Comparison of ENCODE assay signal across 21 cellular contexts in the genomic region with DNA sequence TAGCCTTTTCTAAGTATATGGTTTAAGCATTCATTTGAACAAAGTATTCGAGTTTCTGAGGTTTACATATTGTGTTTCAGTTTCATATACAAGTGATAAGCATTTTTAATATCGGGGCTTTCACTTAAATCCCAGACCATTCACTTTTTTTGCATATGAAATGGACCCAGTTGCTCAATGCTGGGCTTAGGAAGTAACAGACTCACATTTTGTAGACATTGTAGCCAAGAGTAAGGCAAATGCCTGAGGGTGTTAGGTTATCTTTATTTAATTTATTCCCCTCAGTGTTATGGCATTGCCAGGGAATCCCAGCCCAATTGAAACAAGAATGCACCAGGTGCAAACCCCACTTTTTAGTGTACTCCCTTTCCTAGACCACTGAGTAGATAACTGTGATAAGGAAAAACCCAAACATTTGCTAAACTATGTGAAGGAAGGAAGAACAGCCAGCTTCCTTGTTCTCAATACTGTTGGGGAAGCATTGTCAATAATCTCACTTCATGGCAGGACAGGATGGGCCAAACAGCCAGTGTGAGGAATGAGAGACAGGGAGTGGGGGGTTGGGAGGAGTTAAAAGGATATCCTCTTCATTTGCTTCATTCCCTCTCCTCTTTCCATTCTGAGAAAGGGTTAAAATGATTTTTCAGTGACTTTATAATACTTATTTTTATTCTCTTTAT. TPM values are rescaled to one million over a fixed set of nuclear protein-coding genes. Genes with fewer than 3 reads are reported as not detected.
A peak's percentile ranks its signal among the peaks of the same experiment; 100 is the strongest.
DNase-seq lines count a peak whose midpoint lies in the region; TF ChIP-seq lines count a peak whose summit lies in the region.
"Had no signal": no experiment of that assay in that cellular context is flagged by ENCODE, and none has a peak within 500 bp of the region (broad histone marks: within the 10 kb centered on the region; RNA-seq: fewer than 3 reads in every experiment).

No MANE protein-coding gene starts in this region.

- H3K4me1 ChIP-seq in iPS-20b (ENCODE audit: insufficient read depth, low read length) (peaks cover 13% of the 10 kb centered on the region), A673 (ENCODE audit: insufficient read depth, low read length, poor library complexity, severe bottlenecking) (no peaks in the 10 kb centered on the region)
- H3K4me1 ChIP-seq: BE2C had no signal

- H3K4me3 ChIP-seq in H7 (ENCODE audit: insufficient read depth, low read depth, low read length) (no peak overlapping the region), iPS-20b (ENCODE audit: low read length) (peak overlapping the region; percentile 8; the same call in 1 of the 2 replicates), A673 (ENCODE audit: low read depth, low read length, poor library complexity, severe bottlenecking) (no peak overlapping the region), brain microvascular endothelial cell (ENCODE audit: low read depth, low read length) (no peak overlapping the region)

- BruUV-seq in A673 (replicated peaks; lab: Mats Ljungman, UMichigan), result no TSS peak

- TF ChIP-seq CTCF in VCaP (conservative IDR thresholded peaks at IDR 0.05) (no peak), A673 (conservative IDR thresholded peaks at IDR 0.05; ENCODE audit: low read depth, low read length) (no peak), brain microvascular endothelial cell (IDR thresholded peaks at IDR 0.05; ENCODE audit: low read depth, low read length, missing control alignments) (no peak)

- H3K27ac ChIP-seq in VCaP, result peak overlapping the region; percentile 20; the same call in 1 of the 2 replicates
- no peak overlapping the region for H3K27ac ChIP-seq in iPS-20b (ENCODE audit: low read length)
- no peak overlapping the region for H3K27ac ChIP-seq in A673 (ENCODE audit: low read depth, low read length, poor library complexity, severe bottlenecking)
- no peak overlapping the region for H3K27ac ChIP-seq in brain microvascular endothelial cell

- DNase-seq in H7 (peak; percentile 7), A673 (ENCODE audit: low spot score) (no peak), ecto neural progenitor cell (ENCODE audit: low spot score) (no peak), brain microvascular endothelial cell (no peak)
- DNase-seq: ACHN; BE2C; C1 segment of cervical spinal cord; CD4-positive, CD25-positive, alpha-beta regulatory T cell; CD8-positive, alpha-beta memory T cell; COR-L47; DMS 273 treated with DMSO at 0.1 percent for 48 hours; DMS53; DND-41; EL; HFFc6; KBM-7 had no signal

- POLR2A ChIA-PET in A673 (lab: Charles Lee; ENCODE audit: low non-redundant PET), result no interaction called here

- H3K27me3 ChIP-seq in H7 (ENCODE audit: control insufficient read depth, insufficient read depth, low read length), result no peaks in the 10 kb centered on the region
- no peaks in the 10 kb centered on the region for H3K27me3 ChIP-seq in iPS-20b (ENCODE audit: insufficient read depth, low read length)
- H3K27me3 ChIP-seq in A673 (replicated peaks; ENCODE audit: insufficient read depth, low read depth, low read length, poor library complexity), result no peaks in the 10 kb centered on the region
- H3K27me3 ChIP-seq in brain microvascular endothelial cell (replicated peaks), result no peaks in the 10 kb centered on the region
- H3K27me3 ChIP-seq: BE2C had no signal

- CTCF ChIA-PET in A673 (lab: Charles Lee), result no interaction called here

- intact Hi-C loops in A673 (cut with micrococcal nuclease; ENCODE audit: unreplicated experiment), result no loop called here

- H3K36me3 ChIP-seq in H7 (replicated peaks; ENCODE audit: control insufficient read depth, insufficient read depth, low read length), result no peaks in the 10 kb centered on the region
- no peaks in the 10 kb centered on the region for H3K36me3 ChIP-seq in iPS-20b (ENCODE audit: insufficient read depth, low read depth, low read length)
- no peaks in the 10 kb centered on the region for H3K36me3 ChIP-seq in A673 (ENCODE audit: insufficient read depth, low read length, poor library complexity, severe bottlenecking)
- no peaks in the 10 kb centered on the region for H3K36me3 ChIP-seq in brain microvascular endothelial cell (replicated peaks)
- H3K36me3 ChIP-seq: BE2C had no signal

- in situ Hi-C loops in brain microvascular endothelial cell (cut with HindIII; ENCODE audit: low pct_ligation_motif_present, low sequenced_read_pairs), result no loop called here

- peaks cover 10% of the 10 kb centered on the region; the same call in 1 of the 2 replicates for H3K9me3 ChIP-seq in iPS-20b (ENCODE audit: insufficient read depth, low read depth, low read length)
- H3K9me3 ChIP-seq in A673 (ENCODE audit: low read depth, low read length, poor library complexity, severe bottlenecking), result no peaks in the 10 kb centered on the region
- H3K9me3 ChIP-seq: BE2C had no signal

- H3K9ac ChIP-seq in iPS-20b (ENCODE audit: low read depth, low read length), result 0 out of 2 replicates have a peak overlapping the region, but pooled peaks have one; percentile 19

RNA-seq across cellular contexts. Expression of gene CPO, which starts 3.6 kb away (rescaled TPM):
- total RNA-seq in H7 (2014; rRNA removed; shearing (Covaris generic)), result 2.4 and 3.9 TPM in 2 replicates
- not detected in 2 replicates for total RNA-seq in A673 (2021)
- total RNA-seq: A172; CD4-positive, CD25-positive, alpha-beta regulatory T cell; H4; HepG2; HFFc6 had no signal
